ENCODE assay signal across 26 cellular contexts in genomic region chr7:106372121-106372520, GRCh38.
DNase-seq lines count a peak whose midpoint lies in the region; ATAC-seq, FAIRE-seq and TF ChIP-seq lines count a peak whose summit lies in the region.
"Had no signal": no experiment of that assay in that cellular context is flagged by ENCODE, and none has a peak within 500 bp of the region (broad histone marks: within the 10 kb centered on the region; RNA-seq: fewer than 3 reads in every experiment).

No MANE protein-coding gene starts in this region.

- POLR2A ChIA-PET in K562 (lab: Yijun Ruan, JAX) = interaction anchor here (0.8 to 0.9 kb wide), 2 partner anchors 23 to 487 kb away, joined by 3 read pairs; no protein-coding TSS in a partner anchor
- POLR2A ChIA-PET in CD8-positive, alpha-beta memory T cell (lab: Charles Lee) = no interaction called here

- TF ChIP-seq POLR2A in K562 (conservative IDR thresholded peaks at IDR 0.05) = no peak

- peaks cover 4% of the 10 kb centered on the region for H3K27me3 Mint-ChIP-seq in activated naive CD8-positive, alpha-beta T cell treated with anti-CD3 and anti-CD28 coated beads, Interleukin-2, amount 50 U/mL, for 24 hours
- H3K27me3 Mint-ChIP-seq in CD8-positive, alpha-beta memory T cell = no peaks in the 10 kb centered on the region
- H3K27me3 Mint-ChIP-seq: CD4-positive, alpha-beta memory T cell had no signal

- FAIRE-seq in K562 (lab: Jason Lieb, UNC) = no peak
- FAIRE-seq: A204.1, GM12892, GM18507 had no signal

- H3K4me1 ChIP-seq in Karpas-422 (ENCODE audit: low read length) (no peaks in the 10 kb centered on the region), K562 (replicated peaks in 1 of 2; ENCODE audit: control insufficient read depth in 2 of 2, insufficient read depth in 2 of 2, low read length in 2 of 2) (peaks cover 0 to 9% of the 10 kb centered on the region in 2 experiments; a peak in 3 of 5 replicates), neutrophil (ENCODE audit: control insufficient read depth in 1 of 2, insufficient read depth in 1 of 2, low read depth in 1 of 2, low read length in 1 of 2) (peaks cover 44 to 54% of the 10 kb centered on the region in 2 experiments)
- H3K4me1 ChIP-seq in CD8-positive, alpha-beta memory T cell (ENCODE audit: insufficient read depth, low read length) = no peaks in the 10 kb centered on the region
- H3K4me1 ChIP-seq: BLaER1 had no signal

- H3K27ac ChIP-seq in Karpas-422 (ENCODE audit: low read length) = no peak overlapping the region
- no peak overlapping the region for H3K27ac ChIP-seq in K562 (ENCODE audit: extremely low read depth, low read depth, low read length)
- peak overlapping the region; percentile 99 for H3K27ac ChIP-seq in neutrophil
- H3K27ac ChIP-seq in CD8-positive, alpha-beta memory T cell (ENCODE audit: low read depth, low read length) = no peak overlapping the region
- H3K27ac ChIP-seq: BLaER1 had no signal

- H3K9me3 ChIP-seq in Karpas-422 (ENCODE audit: low read length) = no peaks in the 10 kb centered on the region
- H3K9me3 ChIP-seq in K562 (replicated peaks; ENCODE audit: control insufficient read depth, insufficient read depth, low read depth, low read length) = no peaks in the 10 kb centered on the region
- no peaks in the 10 kb centered on the region for H3K9me3 ChIP-seq in neutrophil
- H3K9me3 ChIP-seq in CD8-positive, alpha-beta memory T cell (ENCODE audit: low read length) = no peaks in the 10 kb centered on the region
- H3K9me3 ChIP-seq: BLaER1, SK-N-SH had no signal

- TF ChIP-seq EP300 in K562 (IDR thresholded peaks at IDR 0.05; ENCODE audit: low read length) = no peak

- H3K79me2 ChIP-seq in Karpas-422 (ENCODE audit: low read length) = no peaks in the 10 kb centered on the region
- no peaks in the 10 kb centered on the region for H3K79me2 ChIP-seq in K562 (ENCODE audit: control insufficient read depth, insufficient read depth, low read length)

- H3K27ac Mint-ChIP-seq in activated naive CD8-positive, alpha-beta T cell treated with anti-CD3 and anti-CD28 coated beads, Interleukin-2, amount 50 U/mL, for 24 hours = no peak overlapping the region
- no peak overlapping the region for H3K27ac Mint-ChIP-seq in CD8-positive, alpha-beta memory T cell
- H3K27ac Mint-ChIP-seq: CD4-positive, alpha-beta memory T cell had no signal

- peak overlapping the region; percentile 58; the same call in 1 of the 2 replicates for H2AFZ ChIP-seq in Karpas-422 (ENCODE audit: low read length)
- H2AFZ ChIP-seq in K562 (ENCODE audit: low read depth, low read length) = peak overlapping the region; percentile 60

- TF ChIP-seq CTCF in K562 (IDR thresholded peaks at IDR 0.05 in 2 of 3, conservative IDR thresholded peaks at IDR 0.05 in 1 of 3; ENCODE audit: insufficient read depth in 2 of 3, low read depth in 1 of 3, low read length in 3 of 3) (no peak), neutrophil (IDR thresholded peaks at IDR 0.05) (no peak)

- no peak overlapping the region for H3K4me3 Mint-ChIP-seq in activated naive CD8-positive, alpha-beta T cell treated with anti-CD3 and anti-CD28 coated beads, Interleukin-2, amount 50 U/mL, for 24 hours
- H3K4me3 Mint-ChIP-seq in CD8-positive, alpha-beta memory T cell = no peak overlapping the region
- H3K4me3 Mint-ChIP-seq: CD4-positive, alpha-beta memory T cell had no signal

- H3K36me3 ChIP-seq in Karpas-422 (ENCODE audit: insufficient read depth, low read length) = no peaks in the 10 kb centered on the region
- H3K36me3 ChIP-seq in K562 (ENCODE audit: control insufficient read depth, insufficient read depth, low read length) = no peaks in the 10 kb centered on the region
- no peaks in the 10 kb centered on the region for H3K36me3 ChIP-seq in neutrophil
- H3K36me3 ChIP-seq in CD8-positive, alpha-beta memory T cell (ENCODE audit: insufficient read depth, low read length) = no peaks in the 10 kb centered on the region
- H3K36me3 ChIP-seq: BLaER1 had no signal

- CTCF ChIA-PET in K562 (lab: Yijun Ruan, JAX; ENCODE audit: low intra/inter-chr PET ratio) = no interaction called here
- CTCF ChIA-PET in CD8-positive, alpha-beta memory T cell (lab: Charles Lee) = no interaction called here

- H3K27me3 ChIP-seq in Karpas-422 (ENCODE audit: low read length) = no peaks in the 10 kb centered on the region
- no peaks in the 10 kb centered on the region for H3K27me3 ChIP-seq in K562 (ENCODE audit: control insufficient read depth in 2 of 2, insufficient read depth in 2 of 2, low read length in 2 of 2)
- H3K27me3 ChIP-seq in neutrophil = no peaks in the 10 kb centered on the region
- H3K27me3 ChIP-seq in CD8-positive, alpha-beta memory T cell (ENCODE audit: insufficient read depth, low read length, poor library complexity, severe bottlenecking) = no peaks in the 10 kb centered on the region
- H3K27me3 ChIP-seq: BLaER1 had no signal

- no peak overlapping the region for H3K4me3 ChIP-seq in Karpas-422 (ENCODE audit: low read length)
- no peak overlapping the region for H3K4me3 ChIP-seq in K562
- peak overlapping the region; percentile 2 to 28 for H3K4me3 ChIP-seq in neutrophil (ENCODE audit: low read depth in 1 of 2, low read length in 1 of 2)
- H3K4me3 ChIP-seq in CD8-positive, alpha-beta memory T cell (ENCODE audit: low read length) = no peak overlapping the region
- H3K4me3 ChIP-seq: BLaER1 had no signal

- ATAC-seq in K562 (no peak), GM19324 (IDR thresholded peaks at IDR 0.05; ENCODE audit: low FRiP score, unreplicated experiment) (no peak)
- no peak for ATAC-seq in activated naive CD8-positive, alpha-beta T cell treated with anti-CD3 and anti-CD28 coated beads, Interleukin-2, amount 50 U/mL, for 24 hours

- H4K20me1 ChIP-seq in Karpas-422 (ENCODE audit: insufficient read depth, low read depth, low read length) (no peaks in the 10 kb centered on the region), K562 (replicated peaks; ENCODE audit: control insufficient read depth, insufficient read depth, low read length) (no peaks in the 10 kb centered on the region)
- H4K20me1 ChIP-seq: BLaER1 had no signal

- no peak for TF ChIP-seq RAD21 in K562 (CRISPR knock-in tag; conservative IDR thresholded peaks at IDR 0.05 in 1 of 2, IDR thresholded peaks at IDR 0.05 in 1 of 2)

- no TSS peak for BruUV-seq in K562 (replicated peaks; lab: Mats Ljungman, UMichigan)

- in situ Hi-C loops in K562 (cut with MboI) = loop anchor here (5.0 kb wide), 1 partner anchor 195 kb away; no protein-coding TSS in a partner anchor

- peaks cover 3% of the 10 kb centered on the region for H3K9me3 Mint-ChIP-seq in activated naive CD8-positive, alpha-beta T cell treated with anti-CD3 and anti-CD28 coated beads, Interleukin-2, amount 50 U/mL, for 24 hours
- H3K9me3 Mint-ChIP-seq in CD8-positive, alpha-beta memory T cell = no peaks in the 10 kb centered on the region
- H3K9me3 Mint-ChIP-seq: CD4-positive, alpha-beta memory T cell had no signal

- H3K4me2 ChIP-seq in Karpas-422 (ENCODE audit: low read depth, low read length, poor library complexity, severe bottlenecking) (no peak overlapping the region), K562 (ENCODE audit: insufficient read depth, low read length) (no peak overlapping the region)
- H3K4me2 ChIP-seq: BLaER1, SK-N-SH had no signal

- peaks cover 27% of the 10 kb centered on the region for H3K4me1 Mint-ChIP-seq in activated naive CD8-positive, alpha-beta T cell treated with anti-CD3 and anti-CD28 coated beads, Interleukin-2, amount 50 U/mL, for 24 hours
- H3K4me1 Mint-ChIP-seq in CD8-positive, alpha-beta memory T cell = peaks cover 0 to 3% (median 0%) of the 10 kb centered on the region in 3 donors
- H3K4me1 Mint-ChIP-seq: CD4-positive, alpha-beta memory T cell had no signal

- no peaks in the 10 kb centered on the region for H3K36me3 Mint-ChIP-seq in activated naive CD8-positive, alpha-beta T cell treated with anti-CD3 and anti-CD28 coated beads, Interleukin-2, amount 50 U/mL, for 24 hours (ENCODE audit: low read depth)
- peaks cover 0 to 1% (median 0%) of the 10 kb centered on the region in 3 donors for H3K36me3 Mint-ChIP-seq in CD8-positive, alpha-beta memory T cell
- H3K36me3 Mint-ChIP-seq: CD4-positive, alpha-beta memory T cell had no signal

- no peak overlapping the region for H3K9ac ChIP-seq in Karpas-422 (ENCODE audit: low read length)
- no peak overlapping the region for H3K9ac ChIP-seq in K562 (ENCODE audit: insufficient read depth in 1 of 2, low read depth in 2 of 2, low read length in 2 of 2)
- H3K9ac ChIP-seq: BLaER1, SK-N-SH had no signal

- DNase-seq in ELR (ENCODE audit: low read depth) (peak; percentile 62), Karpas-422 (no peak), K562 (ENCODE audit: extremely low read depth in 1 of 4, low spot score in 3 of 4) (no peak), EL (no peak)
- DNase-seq in activated naive CD8-positive, alpha-beta T cell treated with anti-CD3 and anti-CD28 coated beads, Interleukin-2, amount 50 U/mL, for 24 hours = no peak
- DNase-seq in CD8-positive, alpha-beta memory T cell = no peak
- DNase-seq: Calu3; CD4-positive, alpha-beta memory T cell; GOT3; KG1; NCI-H1048; NCI-H1436; NCI-H2029; NCI-H2171; NCI-H446; NCI-H69; NK-92 treated with Interleukin-12 subunit alpha and Interleukin-12 subunit beta, amount 100 ng/mL, for 24 hours; RPMI8226; SHP77 treated with DMSO at 0.1 percent for 48 hours; SK-N-SH had no signal

- no peaks in the 10 kb centered on the region for H3K9me2 ChIP-seq in Karpas-422 (replicated peaks; ENCODE audit: insufficient read depth, low read length)
- H3K9me2 ChIP-seq: SK-N-SH had no signal

- no peaks in the 10 kb centered on the region for H3K9me1 ChIP-seq in K562 (ENCODE audit: control insufficient read depth, insufficient read depth, low read length)

- 18% methylated on average over 2 of the region's 2 CpGs for WGBS in K562 (ENCODE audit: insufficient coverage, low coverage, missing lambda C conversion rate)

- intact Hi-C loops in K562 (cut with micrococcal nuclease) = loop anchor here (5.0 kb wide), 1 partner anchor 365 kb away; no protein-coding TSS in a partner anchor

TF ChIP-seq in K562, 482 proteins besides CTCF, POLR2A, EP300 and RAD21:
- TF ChIP-seq NEUROD1 (IDR thresholded peaks at IDR 0.05; ENCODE audit: borderline replicate concordance, low read depth, low read length, partially characterized antibody) (no peak), ZNF232 (CRISPR knock-in tag; IDR thresholded peaks at IDR 0.05) (no peak), NR2C1 (IDR thresholded peaks at IDR 0.05) (no peak), NR2C1 (tag; IDR thresholded peaks at IDR 0.05) (0 out of 2 replicates have a peak, but pooled peaks have one; percentile 5), RCOR1 (IDR thresholded peaks at IDR 0.05; ENCODE audit: borderline replicate concordance in 1 of 2, low read depth in 2 of 2, low read length in 2 of 2) (no peak)

Comparison
In these comparisons a context has a peak if more than half of its experiments do, and no peak if none do; other contexts are left out.
1. H3K4me3 ChIP-seq: peak in neutrophil (2 of 2); none in Karpas-422 (single experiment), K562 (single experiment) and CD8-positive, alpha-beta memory T cell (single experiment).